ENCODE assay signal across 1 cellular context in genomic region chr17:17824780-17825614, GRCh38.
TF ChIP-seq lines count a peak whose summit lies in the region.

No MANE protein-coding gene starts in this region.

TF ChIP-seq in K562, 482 proteins besides CTCF, POLR2A, EP300 and RAD21 (continued from another document):
- TF ChIP-seq, protein P1, sequence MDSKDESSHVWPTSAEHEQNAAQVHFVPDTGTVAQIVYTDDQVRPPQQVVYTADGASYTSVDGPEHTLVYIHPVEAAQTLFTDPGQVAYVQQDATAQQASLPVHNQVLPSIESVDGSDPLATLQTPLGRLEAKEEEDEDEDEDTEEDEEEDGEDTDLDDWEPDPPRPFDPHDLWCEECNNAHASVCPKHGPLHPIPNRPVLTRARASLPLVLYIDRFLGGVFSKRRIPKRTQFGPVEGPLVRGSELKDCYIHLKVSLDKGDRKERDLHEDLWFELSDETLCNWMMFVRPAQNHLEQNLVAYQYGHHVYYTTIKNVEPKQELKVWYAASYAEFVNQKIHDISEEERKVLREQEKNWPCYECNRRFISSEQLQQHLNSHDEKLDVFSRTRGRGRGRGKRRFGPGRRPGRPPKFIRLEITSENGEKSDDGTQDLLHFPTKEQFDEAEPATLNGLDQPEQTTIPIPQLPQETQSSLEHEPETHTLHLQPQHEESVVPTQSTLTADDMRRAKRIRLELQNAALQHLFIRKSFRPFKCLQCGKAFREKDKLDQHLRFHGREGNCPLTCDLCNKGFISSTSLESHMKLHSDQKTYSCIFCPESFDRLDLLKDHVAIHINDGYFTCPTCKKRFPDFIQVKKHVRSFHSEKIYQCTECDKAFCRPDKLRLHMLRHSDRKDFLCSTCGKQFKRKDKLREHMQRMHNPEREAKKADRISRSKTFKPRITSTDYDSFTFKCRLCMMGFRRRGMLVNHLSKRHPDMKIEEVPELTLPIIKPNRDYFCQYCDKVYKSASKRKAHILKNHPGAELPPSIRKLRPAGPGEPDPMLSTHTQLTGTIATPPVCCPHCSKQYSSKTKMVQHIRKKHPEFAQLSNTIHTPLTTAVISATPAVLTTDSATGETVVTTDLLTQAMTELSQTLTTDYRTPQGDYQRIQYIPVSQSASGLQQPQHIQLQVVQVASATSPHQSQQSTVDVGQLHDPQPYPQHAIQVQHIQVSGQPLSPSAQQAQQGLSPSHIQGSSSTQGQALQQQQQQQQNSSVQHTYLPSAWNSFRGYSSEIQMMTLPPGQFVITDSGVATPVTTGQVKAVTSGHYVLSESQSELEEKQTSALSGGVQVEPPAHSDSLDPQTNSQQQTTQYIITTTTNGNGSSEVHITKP (IDR thresholded peaks at IDR 0.05; ENCODE audit: partially characterized antibody): peak; percentile 25
- TF ChIP-seq, protein P2, sequence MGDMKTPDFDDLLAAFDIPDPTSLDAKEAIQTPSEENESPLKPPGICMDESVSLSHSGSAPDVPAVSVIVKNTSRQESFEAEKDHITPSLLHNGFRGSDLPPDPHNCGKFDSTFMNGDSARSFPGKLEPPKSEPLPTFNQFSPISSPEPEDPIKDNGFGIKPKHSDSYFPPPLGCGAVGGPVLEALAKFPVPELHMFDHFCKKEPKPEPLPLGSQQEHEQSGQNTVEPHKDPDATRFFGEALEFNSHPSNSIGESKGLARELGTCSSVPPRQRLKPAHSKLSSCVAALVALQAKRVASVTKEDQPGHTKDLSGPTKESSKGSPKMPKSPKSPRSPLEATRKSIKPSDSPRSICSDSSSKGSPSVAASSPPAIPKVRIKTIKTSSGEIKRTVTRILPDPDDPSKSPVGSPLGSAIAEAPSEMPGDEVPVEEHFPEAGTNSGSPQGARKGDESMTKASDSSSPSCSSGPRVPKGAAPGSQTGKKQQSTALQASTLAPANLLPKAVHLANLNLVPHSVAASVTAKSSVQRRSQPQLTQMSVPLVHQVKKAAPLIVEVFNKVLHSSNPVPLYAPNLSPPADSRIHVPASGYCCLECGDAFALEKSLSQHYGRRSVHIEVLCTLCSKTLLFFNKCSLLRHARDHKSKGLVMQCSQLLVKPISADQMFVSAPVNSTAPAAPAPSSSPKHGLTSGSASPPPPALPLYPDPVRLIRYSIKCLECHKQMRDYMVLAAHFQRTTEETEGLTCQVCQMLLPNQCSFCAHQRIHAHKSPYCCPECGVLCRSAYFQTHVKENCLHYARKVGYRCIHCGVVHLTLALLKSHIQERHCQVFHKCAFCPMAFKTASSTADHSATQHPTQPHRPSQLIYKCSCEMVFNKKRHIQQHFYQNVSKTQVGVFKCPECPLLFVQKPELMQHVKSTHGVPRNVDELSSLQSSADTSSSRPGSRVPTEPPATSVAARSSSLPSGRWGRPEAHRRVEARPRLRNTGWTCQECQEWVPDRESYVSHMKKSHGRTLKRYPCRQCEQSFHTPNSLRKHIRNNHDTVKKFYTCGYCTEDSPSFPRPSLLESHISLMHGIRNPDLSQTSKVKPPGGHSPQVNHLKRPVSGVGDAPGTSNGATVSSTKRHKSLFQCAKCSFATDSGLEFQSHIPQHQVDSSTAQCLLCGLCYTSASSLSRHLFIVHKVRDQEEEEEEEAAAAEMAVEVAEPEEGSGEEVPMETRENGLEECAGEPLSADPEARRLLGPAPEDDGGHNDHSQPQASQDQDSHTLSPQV (IDR thresholded peaks at IDR 0.05): 0 out of 2 replicates have a peak, but pooled peaks have one; percentile 10
- TF ChIP-seq THRB (CRISPR knock-in tag; conservative IDR thresholded peaks at IDR 0.05) (no peak), GATAD2B (IDR thresholded peaks at IDR 0.05; ENCODE audit: borderline replicate concordance) (no peak), SP1 (CRISPR knock-in tag; IDR thresholded peaks at IDR 0.05) (0 out of 2 replicates have a peak, but pooled peaks have one; percentile 4)
TF ChIP-seq in K562: peak in this region for 5.
